In the genomic region with DNA sequence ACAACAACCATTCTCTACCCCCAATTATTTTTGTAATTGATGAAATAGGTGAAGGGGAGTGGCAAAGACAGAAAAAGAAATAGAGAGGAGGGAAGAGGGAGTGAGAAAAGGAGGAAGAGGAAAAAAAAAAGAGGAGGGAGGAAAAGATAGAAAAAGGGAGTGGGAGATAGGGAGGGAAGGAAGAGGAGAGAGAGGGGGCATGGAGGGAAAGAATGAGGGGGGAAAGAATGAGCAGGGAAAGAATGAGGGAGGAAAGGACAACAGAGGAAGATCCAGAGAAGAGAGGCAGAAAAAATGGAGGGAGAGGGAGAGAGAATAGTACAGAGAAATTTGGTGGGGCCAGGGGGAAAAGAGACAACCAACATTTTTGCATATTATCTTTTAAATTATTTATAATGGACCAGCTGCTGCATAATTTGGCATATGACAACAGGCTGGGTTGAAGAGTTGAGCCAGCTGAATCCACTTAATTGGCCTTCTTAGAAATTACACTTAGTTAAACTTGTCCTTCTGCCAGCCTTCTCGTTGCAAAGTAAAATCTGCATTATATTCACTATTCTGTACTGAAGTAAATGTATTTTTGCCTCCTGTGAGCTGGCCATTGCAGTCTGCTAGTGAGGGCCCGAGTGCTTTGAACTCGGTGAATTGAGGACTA, we compare ENCODE assay signal across 1 cellular context.
TF ChIP-seq lines count a peak whose summit lies in the region.

No MANE protein-coding gene starts in this region.

TF ChIP-seq in GM23338, 12 proteins besides CTCF, POLR2A, EP300 and RAD21:
- TF ChIP-seq REST (IDR thresholded peaks at IDR 0.05; ENCODE audit: unreplicated experiment): no peak
- no peak for TF ChIP-seq JUNB (IDR thresholded peaks at IDR 0.05; ENCODE audit: unreplicated experiment)
- no peak for TF ChIP-seq ZNF331 (CRISPR knock-in tag; IDR thresholded peaks at IDR 0.05; ENCODE audit: low read depth)
- TF ChIP-seq ZNF462 (CRISPR knock-in tag; IDR thresholded peaks at IDR 0.05): no peak
- TF ChIP-seq STAT1 (IDR thresholded peaks at IDR 0.05; ENCODE audit: unreplicated experiment): no peak
- no peak for TF ChIP-seq POLR2AphosphoS5 (IDR thresholded peaks at IDR 0.05; ENCODE audit: low read depth)
- TF ChIP-seq EZH2 (IDR thresholded peaks at IDR 0.05; ENCODE audit: low read depth, unreplicated experiment): no peak
